ENCODE assay signal across 8 cellular contexts in the genomic region with DNA sequence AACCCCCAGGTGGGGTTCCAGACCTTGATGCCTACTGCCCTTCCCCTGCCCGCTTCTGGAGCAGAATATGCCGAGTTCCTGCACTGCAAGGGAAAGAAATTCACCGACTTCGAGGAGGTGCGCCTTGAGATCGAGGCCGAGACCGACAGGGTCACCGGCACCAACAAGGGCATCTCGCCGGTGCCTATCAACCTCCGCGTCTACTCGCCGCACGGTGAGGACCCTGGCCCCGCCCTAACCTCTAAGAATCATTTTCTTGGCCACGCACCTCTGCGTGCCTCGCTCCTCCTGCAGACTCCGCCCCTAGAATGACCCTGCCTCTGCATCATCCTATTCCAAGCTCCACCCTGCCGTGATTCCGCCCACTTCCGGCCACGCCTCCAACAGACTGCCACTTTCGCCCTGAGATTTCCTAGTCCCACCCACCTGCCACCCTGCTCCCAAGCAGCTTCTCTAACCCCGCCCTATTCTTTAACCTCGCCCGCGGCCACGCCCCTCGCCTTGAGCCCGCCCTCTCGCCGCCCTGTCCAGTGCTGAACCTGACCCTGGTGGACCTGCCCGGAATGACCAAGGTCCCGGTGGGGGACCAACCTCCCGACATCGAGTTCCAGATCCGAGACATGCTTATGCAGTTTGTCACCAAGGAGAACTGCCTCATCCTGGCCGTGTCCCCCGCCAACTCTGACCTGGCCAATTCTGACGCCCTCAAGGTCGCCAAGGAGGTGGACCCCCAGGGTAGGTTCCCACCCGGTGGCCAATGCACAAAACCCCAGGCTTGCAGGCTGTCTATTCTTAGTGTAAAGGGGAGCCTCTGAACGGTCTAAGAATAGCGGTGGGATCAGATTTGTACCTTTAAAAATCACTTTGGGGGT. TPM values are rescaled to one million over a fixed set of nuclear protein-coding genes. Genes with fewer than 3 reads are reported as not detected.
DNase-seq lines count a peak whose midpoint lies in the region; ATAC-seq and TF ChIP-seq lines count a peak whose summit lies in the region.

No MANE protein-coding gene starts in this region.

- H3K27me3 ChIP-seq in dorsolateral prefrontal cortex (no peaks in the 10 kb centered on the region), liver (ENCODE audit: control insufficient read depth in 4 of 4, insufficient read depth in 4 of 4, low read length in 3 of 4) (no peaks in the 10 kb centered on the region)

- H3K36me3 ChIP-seq in liver (ENCODE audit: control insufficient read depth in 4 of 4, insufficient read depth in 3 of 4, low read depth in 1 of 4, low read length in 3 of 4), result peaks cover 0 to 3% (median 0%) of the 10 kb centered on the region in 4 donors

- intact Hi-C loops in dorsolateral prefrontal cortex (cut with DNase I), result no loop called here

- CTCF ChIA-PET in GM10248 (lab: Yijun Ruan, JAX), result interaction anchor here (0.7 to 5.0 kb wide), 4 partner anchors 12 to 76 kb away, joined by 3 to 16 read pairs (median 6); no protein-coding TSS in a partner anchor

- no peak overlapping the region for H3K9ac ChIP-seq in liver (ENCODE audit: low read depth in 1 of 2, low read length in 2 of 2)

- H3K4me1 ChIP-seq in liver (ENCODE audit: control insufficient read depth in 4 of 4, insufficient read depth in 4 of 4, low read length in 3 of 4), result peaks cover 6 to 40% (median 24%) of the 10 kb centered on the region in 4 donors

- no peaks in the 10 kb centered on the region for H3K9me3 ChIP-seq in liver (ENCODE audit: control insufficient read depth in 4 of 4, low read length in 3 of 4)

- POLR2A ChIA-PET in GM10248 (lab: Yijun Ruan, JAX), result interaction anchor here (0.5 to 0.6 kb wide), 3 partner anchors 12 to 30 kb away, joined by 3 to 4 read pairs (median 3); no protein-coding TSS in a partner anchor

- 20% methylated on average over 47 of the region's 47 CpGs for WGBS in liver

- H3K4me3 ChIP-seq in dorsolateral prefrontal cortex, result peak overlapping the region in 57 of 59 donors; percentile 11 to 64 (median 46)
- peak overlapping the region in 1 of 3 donors; percentile 14 for H3K4me3 ChIP-seq in liver (ENCODE audit: low read depth in 1 of 3, low read length in 3 of 3)

- TF ChIP-seq CTCF in GM10248 (IDR thresholded peaks at IDR 0.05; ENCODE audit: control extremely low read depth, extremely low read depth, low read depth, missing control alignments) (no peak), dorsolateral prefrontal cortex (IDR thresholded peaks at IDR 0.05 in 54 of 56, conservative IDR thresholded peaks at IDR 0.05 in 2 of 56; ENCODE audit: low read depth in 1 of 56, partially characterized antibody in 56 of 56) (peak in 3 of 56 donors; percentile 12 to 24 (median 20)), liver (IDR thresholded peaks at IDR 0.05; ENCODE audit: low read depth, low read length, missing input control) (no peak)

- peak in 1 of 2 donors; percentile 17 for TF ChIP-seq RAD21 in liver (IDR thresholded peaks at IDR 0.05)

- peak; percentile 81 for ATAC-seq in HG02588 (IDR thresholded peaks at IDR 0.05; ENCODE audit: unreplicated experiment)

- H3K27ac ChIP-seq in dorsolateral prefrontal cortex (peak overlapping the region in 28 of 59 donors; percentile 7 to 96 (median 44)), liver (ENCODE audit: low read depth in 1 of 2, low read length in 2 of 2) (no peak overlapping the region)

- DNase-seq in GM10248 (ENCODE audit: extremely low spot score) (peak; percentile 97), NCI-H2029 treated with DMSO at 0.1 percent for 48 hours (lab: John Stamatoyannopoulos, UW) (peak; percentile 89), dorsolateral prefrontal cortex (peak; percentile 67 to 91 (median 86)), NCI-H1694 (lab: John Stamatoyannopoulos, UW) (no peak)
- DNase-seq in activated CD4-positive, alpha-beta T cell treated with anti-CD3 and anti-CD28 coated beads, Interleukin-2, amount 50 U/mL, for 48 hours, result peak; percentile 98
- DNase-seq in stimulated activated CD4-positive, alpha-beta T cell treated with anti-CD3 and anti-CD28 coated beads, Interleukin-4, amount 100 ng/mL, for 24 hours, result peak; percentile 93

TF ChIP-seq in liver, 16 proteins besides CTCF, POLR2A, EP300 and RAD21:
- peak; percentile 15 to 35 for TF ChIP-seq RXRA (IDR thresholded peaks at IDR 0.05)
- peak in 1 of 2 donors; percentile 39 for TF ChIP-seq JUND (IDR thresholded peaks at IDR 0.05)
- peak; percentile 79 for TF ChIP-seq SP1 (IDR thresholded peaks at IDR 0.05)
- peak; percentile 69 for TF ChIP-seq NR2F2 (IDR thresholded peaks at IDR 0.05)
- TF ChIP-seq EGR1 (IDR thresholded peaks at IDR 0.05; ENCODE audit: low read depth in 2 of 2), result no peak
- TF ChIP-seq, protein P1, sequence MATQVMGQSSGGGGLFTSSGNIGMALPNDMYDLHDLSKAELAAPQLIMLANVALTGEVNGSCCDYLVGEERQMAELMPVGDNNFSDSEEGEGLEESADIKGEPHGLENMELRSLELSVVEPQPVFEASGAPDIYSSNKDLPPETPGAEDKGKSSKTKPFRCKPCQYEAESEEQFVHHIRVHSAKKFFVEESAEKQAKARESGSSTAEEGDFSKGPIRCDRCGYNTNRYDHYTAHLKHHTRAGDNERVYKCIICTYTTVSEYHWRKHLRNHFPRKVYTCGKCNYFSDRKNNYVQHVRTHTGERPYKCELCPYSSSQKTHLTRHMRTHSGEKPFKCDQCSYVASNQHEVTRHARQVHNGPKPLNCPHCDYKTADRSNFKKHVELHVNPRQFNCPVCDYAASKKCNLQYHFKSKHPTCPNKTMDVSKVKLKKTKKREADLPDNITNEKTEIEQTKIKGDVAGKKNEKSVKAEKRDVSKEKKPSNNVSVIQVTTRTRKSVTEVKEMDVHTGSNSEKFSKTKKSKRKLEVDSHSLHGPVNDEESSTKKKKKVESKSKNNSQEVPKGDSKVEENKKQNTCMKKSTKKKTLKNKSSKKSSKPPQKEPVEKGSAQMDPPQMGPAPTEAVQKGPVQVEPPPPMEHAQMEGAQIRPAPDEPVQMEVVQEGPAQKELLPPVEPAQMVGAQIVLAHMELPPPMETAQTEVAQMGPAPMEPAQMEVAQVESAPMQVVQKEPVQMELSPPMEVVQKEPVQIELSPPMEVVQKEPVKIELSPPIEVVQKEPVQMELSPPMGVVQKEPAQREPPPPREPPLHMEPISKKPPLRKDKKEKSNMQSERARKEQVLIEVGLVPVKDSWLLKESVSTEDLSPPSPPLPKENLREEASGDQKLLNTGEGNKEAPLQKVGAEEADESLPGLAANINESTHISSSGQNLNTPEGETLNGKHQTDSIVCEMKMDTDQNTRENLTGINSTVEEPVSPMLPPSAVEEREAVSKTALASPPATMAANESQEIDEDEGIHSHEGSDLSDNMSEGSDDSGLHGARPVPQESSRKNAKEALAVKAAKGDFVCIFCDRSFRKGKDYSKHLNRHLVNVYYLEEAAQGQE (IDR thresholded peaks at IDR 0.05), result peak; percentile 98
- TF ChIP-seq HNF4A (conservative IDR thresholded peaks at IDR 0.05), result peak; percentile 24 to 63
- TF ChIP-seq, protein P2, sequence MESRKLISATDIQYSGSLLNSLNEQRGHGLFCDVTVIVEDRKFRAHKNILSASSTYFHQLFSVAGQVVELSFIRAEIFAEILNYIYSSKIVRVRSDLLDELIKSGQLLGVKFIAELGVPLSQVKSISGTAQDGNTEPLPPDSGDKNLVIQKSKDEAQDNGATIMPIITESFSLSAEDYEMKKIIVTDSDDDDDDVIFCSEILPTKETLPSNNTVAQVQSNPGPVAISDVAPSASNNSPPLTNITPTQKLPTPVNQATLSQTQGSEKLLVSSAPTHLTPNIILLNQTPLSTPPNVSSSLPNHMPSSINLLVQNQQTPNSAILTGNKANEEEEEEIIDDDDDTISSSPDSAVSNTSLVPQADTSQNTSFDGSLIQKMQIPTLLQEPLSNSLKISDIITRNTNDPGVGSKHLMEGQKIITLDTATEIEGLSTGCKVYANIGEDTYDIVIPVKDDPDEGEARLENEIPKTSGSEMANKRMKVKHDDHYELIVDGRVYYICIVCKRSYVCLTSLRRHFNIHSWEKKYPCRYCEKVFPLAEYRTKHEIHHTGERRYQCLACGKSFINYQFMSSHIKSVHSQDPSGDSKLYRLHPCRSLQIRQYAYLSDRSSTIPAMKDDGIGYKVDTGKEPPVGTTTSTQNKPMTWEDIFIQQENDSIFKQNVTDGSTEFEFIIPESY (IDR thresholded peaks at IDR 0.05), result no peak
- TF ChIP-seq GABPA (IDR thresholded peaks at IDR 0.05 in 1 of 2, conservative IDR thresholded peaks at IDR 0.05 in 1 of 2), result peak in 1 of 2 donors; percentile 85

RNA-seq across cellular contexts. Expression of a gene that starts 15.6 kb away (rescaled TPM):
- total RNA-seq in dorsolateral prefrontal cortex (1,000 to 10,000 TPM in 1 of 120 experiments, 100 to 1,000 TPM in 119; 213 to 1,033 (median 740) TPM), liver (1 to 10 TPM; 1.6 to 5.9 TPM)
- polyA plus RNA-seq in liver, result under 1 TPM; 0.29 to 0.68 TPM

RNA-seq across cellular contexts. Expression of a gene that starts 27.4 kb away (rescaled TPM):
- total RNA-seq in dorsolateral prefrontal cortex (100 to 1,000 TPM; 120 to 216 (median 165) TPM), liver (10 to 100 TPM; 12.5 to 15.5 TPM)
- polyA plus RNA-seq in liver, result 10 to 100 TPM; 13.6 to 13.8 TPM

RNA-seq across cellular contexts. Expression of a gene that starts 57.1 kb away (rescaled TPM):
- total RNA-seq in dorsolateral prefrontal cortex, result 100 to 1,000 TPM in 36 of 120 experiments, 10 to 100 TPM in 84; 59.2 to 145 (median 94.1) TPM
- total RNA-seq in liver, result 10 to 100 TPM; 21.9 to 45.7 TPM
- polyA plus RNA-seq in liver, result 10 to 100 TPM; 14.4 to 34.0 TPM

RNA-seq across cellular contexts. Expression of a gene that starts 57.3 kb away (rescaled TPM):
- total RNA-seq in dorsolateral prefrontal cortex (10 to 100 TPM; 11.3 to 29.4 (median 16.7) TPM), liver (10 to 100 TPM; 10.7 to 12.2 TPM)
- 10 to 100 TPM; 20.2 to 34.0 TPM for polyA plus RNA-seq in liver

RNA-seq across cellular contexts. Expression of a gene that starts 58.7 kb away (rescaled TPM):
- total RNA-seq in dorsolateral prefrontal cortex (100 to 1,000 TPM in 104 of 120 experiments, 10 to 100 TPM in 16; 56.9 to 208 (median 122) TPM), liver (10 to 100 TPM; 13.4 to 23.6 TPM)
- 10 to 100 TPM; 41.1 to 42.1 TPM for polyA plus RNA-seq in liver

Comparison
In these comparisons a context has a peak if more than half of its experiments do, and no peak if none do; other contexts are left out.
1. RNA of a gene that starts 15.6 kb away (total RNA-seq): 213 to 1,033 TPM in dorsolateral prefrontal cortex; 1.6 to 5.9 TPM in liver; every median in the first group is over 10 times any median in the second.
2. RNA of a gene that starts 27.4 kb away (total RNA-seq): 120 to 216 TPM in dorsolateral prefrontal cortex; 12.5 to 15.5 TPM in liver; every median in the first group is over 4 times any median in the second.